Comparison of ENCODE assay signal across 26 cellular contexts in the genomic region with DNA sequence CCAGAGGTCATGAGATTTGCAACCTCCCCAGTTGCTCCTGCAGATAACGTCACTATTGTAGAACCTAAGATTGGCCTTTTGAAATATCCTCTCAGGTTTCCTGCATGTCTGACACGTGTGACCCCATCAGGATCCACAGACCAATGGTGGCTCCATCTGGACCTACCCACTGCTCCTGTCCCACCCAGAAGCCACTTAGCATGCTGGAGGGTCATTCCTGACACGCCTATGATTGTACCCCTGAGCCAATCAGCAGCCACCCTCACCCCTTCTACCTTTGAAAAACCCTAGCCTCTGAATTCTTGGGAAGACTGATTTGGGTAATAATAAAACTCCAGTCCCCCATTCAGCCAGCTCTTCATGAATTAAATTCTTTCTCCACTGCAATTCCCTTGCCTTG.
"Had no signal": no experiment of that assay in that cellular context is flagged by ENCODE, and none has a peak within 500 bp of the region (broad histone marks: within the 10 kb centered on the region; RNA-seq: fewer than 3 reads in every experiment).

No MANE protein-coding gene starts in this region.

- H3K4me3 ChIP-seq: colonic mucosa, gastrocnemius medialis, lower lobe of right lung, sigmoid colon, spleen, thoracic aorta, upper lobe of left lung had no signal

- DNase-seq: activated CD4-positive, alpha-beta T cell treated with anti-CD3 and anti-CD28 coated beads for 36 hours; activated CD4-positive, alpha-beta T cell treated with anti-CD3 and anti-CD28 coated beads, Interleukin-2, amount 50 U/mL, for 48 hours; activated T-cell treated with anti-CD3 and anti-CD28 coated beads, Interleukin-2, amount 50 U/mL, for 24 hours; aorta; brain microvascular endothelial cell; central memory CD4-positive, alpha-beta T cell; colonic mucosa; erythroblast; gastrocnemius medialis; head of caudate nucleus; left colon; lower lobe of right lung; nucleus accumbens; posterior cingulate gyrus; sigmoid colon; spleen; stimulated activated CD4-positive, alpha-beta T cell treated with anti-CD3 and anti-CD28 coated beads, Interleukin-4, amount 100 ng/mL, for 4 hours; SW 1271; upper lobe of left lung had no signal

- H3K36me3 Mint-ChIP-seq: natural killer cell treated with Interleukin-12 subunit alpha and Interleukin-12 subunit beta and Interleukin-15 and Interleukin-18, amount 100 ng/mL, for 72 hours; stimulated activated memory B cell treated with anti-CD40 and anti-IgM and Interleukin-4, amounts not matched to agents 10 μg/mL and 1 μg/mL and 100 μg/mL, for 72 hours had no signal

- H3K4me1 Mint-ChIP-seq: activated CD4-positive, alpha-beta T cell treated with anti-CD3 and anti-CD28 coated beads for 36 hours; stimulated activated memory B cell treated with anti-CD40 and anti-IgM and Interleukin-4, amounts not matched to agents 10 μg/mL and 1 μg/mL and 100 μg/mL, for 72 hours had no signal

- H3K27ac Mint-ChIP-seq: activated CD4-positive, alpha-beta T cell treated with anti-CD3 and anti-CD28 coated beads for 36 hours; activated naive CD4-positive, alpha-beta T cell treated with anti-CD3 and anti-CD28 coated beads for 36 hours; activated T-cell treated with anti-CD3 and anti-CD28 coated beads, Interleukin-2, amount 50 U/mL, for 24 hours; activated T-helper 2 cell treated with anti-CD3 and anti-CD28 coated beads, Interferon-gamma antibody, Interleukin-2, Interleukin-4, amounts not matched to agents 10 μg/mL and 5 μg/mL and 100 μg/mL, durations not matched to agents 14 hours and 24 hours and 36 hours; natural killer cell treated with Interleukin-12 subunit alpha and Interleukin-12 subunit beta and Interleukin-15 and Interleukin-18, amount 100 ng/mL, for 72 hours; stimulated activated memory B cell treated with anti-CD40 and anti-IgM and Interleukin-4, amounts not matched to agents 10 μg/mL and 1 μg/mL and 100 μg/mL, for 72 hours had no signal

- H3K27ac ChIP-seq: brain microvascular endothelial cell, colonic mucosa, gastrocnemius medialis, lower lobe of right lung, sigmoid colon, spleen, thoracic aorta, upper lobe of left lung had no signal

- ATAC-seq: activated CD4-positive, alpha-beta T cell treated with anti-CD3 and anti-CD28 coated beads for 36 hours; gastrocnemius medialis; left colon; lower lobe of right lung; natural killer cell treated with Interleukin-12 subunit alpha and Interleukin-12 subunit beta and Interleukin-15 and Interleukin-18, amount 100 ng/mL, for 72 hours; stimulated activated memory B cell treated with anti-CD40 and anti-IgM and Interleukin-4, amounts not matched to agents 10 μg/mL and 1 μg/mL and 100 μg/mL, for 72 hours had no signal

- H3K27me3 ChIP-seq: brain microvascular endothelial cell, colonic mucosa, gastrocnemius medialis, sigmoid colon, spleen, upper lobe of left lung had no signal

- H3K36me3 ChIP-seq: brain microvascular endothelial cell, colonic mucosa, gastrocnemius medialis, lower lobe of right lung, sigmoid colon, spleen, thoracic aorta, upper lobe of left lung had no signal

- H3K9me3 ChIP-seq: colonic mucosa, gastrocnemius medialis, lower lobe of right lung, sigmoid colon, thoracic aorta, upper lobe of left lung had no signal

- H3K9me3 Mint-ChIP-seq: activated naive CD4-positive, alpha-beta T cell treated with anti-CD3 and anti-CD28 coated beads for 36 hours; activated T-cell treated with anti-CD3 and anti-CD28 coated beads, Interleukin-2, amount 50 U/mL, for 24 hours; activated T-helper 2 cell treated with anti-CD3 and anti-CD28 coated beads, Interferon-gamma antibody, Interleukin-2, Interleukin-4, amounts not matched to agents 10 μg/mL and 5 μg/mL and 100 μg/mL, durations not matched to agents 14 hours and 24 hours and 36 hours; natural killer cell treated with Interleukin-12 subunit alpha and Interleukin-12 subunit beta and Interleukin-15 and Interleukin-18, amount 100 ng/mL, for 72 hours; stimulated activated memory B cell treated with anti-CD40 and anti-IgM and Interleukin-4, amounts not matched to agents 10 μg/mL and 1 μg/mL and 100 μg/mL, for 72 hours had no signal

- FAIRE-seq: islet of Langerhans, TTC549 had no signal

- H3K4me3 Mint-ChIP-seq: activated CD4-positive, alpha-beta T cell treated with anti-CD3 and anti-CD28 coated beads for 36 hours; activated naive CD4-positive, alpha-beta T cell treated with anti-CD3 and anti-CD28 coated beads for 36 hours; activated T-cell treated with anti-CD3 and anti-CD28 coated beads, Interleukin-2, amount 50 U/mL, for 24 hours; natural killer cell treated with Interleukin-12 subunit alpha and Interleukin-12 subunit beta and Interleukin-15 and Interleukin-18, amount 100 ng/mL, for 72 hours; stimulated activated memory B cell treated with anti-CD40 and anti-IgM and Interleukin-4, amounts not matched to agents 10 μg/mL and 1 μg/mL and 100 μg/mL, for 72 hours had no signal

- H3K4me1 ChIP-seq: colonic mucosa, gastrocnemius medialis, lower lobe of right lung, spleen, upper lobe of left lung had no signal
